ENCODE assay signal across 22 cellular contexts in the genomic region with DNA sequence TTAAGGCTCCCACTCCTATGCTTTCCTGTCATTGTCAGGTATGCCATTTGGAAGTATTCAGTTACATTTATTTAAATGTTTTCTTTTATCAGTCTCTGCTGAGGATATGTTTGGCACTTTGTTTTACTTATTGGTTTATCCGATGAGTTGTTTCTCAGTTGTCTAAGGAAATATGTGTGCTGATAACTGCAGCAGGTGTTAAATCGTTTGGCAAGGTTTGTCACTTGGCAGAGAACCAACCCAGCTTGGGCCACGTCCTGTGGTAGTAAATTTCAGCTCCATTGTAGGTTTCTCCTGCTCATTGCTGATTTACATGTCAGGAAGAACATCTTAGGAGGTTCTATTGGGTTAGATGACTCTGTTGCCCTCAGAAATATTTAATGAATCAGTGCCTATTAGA. TPM values are rescaled to one million over a fixed set of nuclear protein-coding genes. Genes with fewer than 3 reads are reported as not detected.
DNase-seq lines count a peak whose midpoint lies in the region; ATAC-seq and TF ChIP-seq lines count a peak whose summit lies in the region.
"Had no signal": no experiment of that assay in that cellular context is flagged by ENCODE, and none has a peak within 500 bp of the region (broad histone marks: within the 10 kb centered on the region; RNA-seq: fewer than 3 reads in every experiment).

No MANE protein-coding gene starts in this region.

- TF ChIP-seq CTCF in mucosa of descending colon (IDR thresholded peaks at IDR 0.05) (no peak), osteocyte (IDR thresholded peaks at IDR 0.05) (no peak)

- H3K4me1 Mint-ChIP-seq in osteocyte (ENCODE audit: unreplicated experiment): peaks cover 5% of the 10 kb centered on the region

- intact Hi-C loops in mucosa of descending colon (cut with DNase I, micrococcal nuclease) (no loop called here), left ventricle myocardium superior (cut with micrococcal nuclease) (no loop called here)

- H3K4me1 ChIP-seq in mucosa of descending colon (ENCODE audit: low read depth): no peaks in the 10 kb centered on the region
- H3K4me1 ChIP-seq: BE2C, SJSA1 had no signal

- peaks cover 12% of the 10 kb centered on the region for H3K9me3 Mint-ChIP-seq in osteocyte (ENCODE audit: unreplicated experiment)

- no peaks in the 10 kb centered on the region for H3K36me3 ChIP-seq in mucosa of descending colon (ENCODE audit: low read depth)
- H3K36me3 ChIP-seq: BE2C, SJSA1 had no signal

- ATAC-seq in mucosa of descending colon: peak; percentile 84
- no peak for ATAC-seq in left ventricle myocardium superior
- ATAC-seq: HepG2, left lobe of liver had no signal

- no peak overlapping the region for H3K4me3 Mint-ChIP-seq in osteocyte (ENCODE audit: unreplicated experiment)
- H3K4me3 Mint-ChIP-seq: T-helper 1 cell treated with Interleukin-12 subunit alpha and Interleukin-12 subunit beta and Interleukin-4 antibody, amounts not matched to agents 30 μg/mL and 1 μg/mL, for 36 hours had no signal

- DNase-seq in NCI-H1417 (lab: John Stamatoyannopoulos, UW) (peak; percentile 15 to 63 (median 17)), NCI-H1417 treated with DMSO at 0.1 percent for 48 hours (lab: John Stamatoyannopoulos, UW) (no peak), NCI-H1105 treated with DMSO at 0.1 percent for 48 hours (lab: John Stamatoyannopoulos, UW) (peak; percentile 88), NCI-H69 (lab: John Stamatoyannopoulos, UW) (peak; percentile 88), mucosa of descending colon (peak in 2 of 3 donors; percentile 49 to 79), osteocyte (ENCODE audit: extremely low spot score, unreplicated experiment) (no peak), D341Med (ENCODE audit: low spot score) (no peak), left ventricle myocardium superior (no peak)
- DNase-seq: activated CD4-positive, alpha-beta T cell treated with anti-CD3 and anti-CD28 coated beads, Interleukin-2, amount 50 U/mL, for 1 hour; activated gamma-delta T cell; BE2C; effector CD8-positive, alpha-beta T cell; glutamatergic neuron; OCI-M1; stimulated activated CD4-positive, alpha-beta T cell treated with anti-CD3 and anti-CD28 coated beads, Interleukin-4, amount 100 ng/mL, for 24 hours had no signal

- peaks cover 6% of the 10 kb centered on the region for H3K9me3 ChIP-seq in mucosa of descending colon
- H3K9me3 ChIP-seq: BE2C, SJSA1 had no signal

- H3K27me3 Mint-ChIP-seq in osteocyte (ENCODE audit: unreplicated experiment): no peaks in the 10 kb centered on the region

- H3K36me3 Mint-ChIP-seq in osteocyte (ENCODE audit: unreplicated experiment): no peaks in the 10 kb centered on the region

- H3K27ac Mint-ChIP-seq in osteocyte (ENCODE audit: unreplicated experiment): no peak overlapping the region
- H3K27ac Mint-ChIP-seq: T-helper 1 cell treated with Interleukin-12 subunit alpha and Interleukin-12 subunit beta and Interleukin-4 antibody, amounts not matched to agents 30 μg/mL and 1 μg/mL, for 36 hours had no signal

- H3K4me3 ChIP-seq in mucosa of descending colon: no peak overlapping the region
- H3K4me3 ChIP-seq: SJSA1 had no signal

RNA-seq across cellular contexts. Expression of a gene that starts 22.0 kb away (rescaled TPM):
- total RNA-seq in mucosa of descending colon: 100 to 1,000 TPM; 155 to 270 (median 227) TPM
- 17.8 and 17.9 TPM in 2 replicates for total RNA-seq in osteocyte
- 23.4 TPM for total RNA-seq in left ventricle myocardium superior
- total RNA-seq: SJSA1 had no signal

RNA-seq across cellular contexts. Expression of a gene that starts 47.9 kb away (rescaled TPM):
- total RNA-seq in mucosa of descending colon (not detected), osteocyte (not detected in 2 replicates), left ventricle myocardium superior (not detected)
- total RNA-seq: A172, HepG2, left lobe of liver, M059J, mononuclear cell, SJSA1 had no signal

Comparison
In these comparisons a context has a peak if more than half of its experiments do, and no peak if none do; other contexts are left out.
1. DNase-seq: peak in NCI-H1417 (3 of 3), NCI-H1105 treated with DMSO at 0.1 percent for 48 hours (single experiment), NCI-H69 (single experiment) and mucosa of descending colon (2 of 3); none in NCI-H1417 treated with DMSO at 0.1 percent for 48 hours (single experiment), osteocyte (single experiment), D341Med (single experiment) and left ventricle myocardium superior (single experiment).